In the genomic region with DNA sequence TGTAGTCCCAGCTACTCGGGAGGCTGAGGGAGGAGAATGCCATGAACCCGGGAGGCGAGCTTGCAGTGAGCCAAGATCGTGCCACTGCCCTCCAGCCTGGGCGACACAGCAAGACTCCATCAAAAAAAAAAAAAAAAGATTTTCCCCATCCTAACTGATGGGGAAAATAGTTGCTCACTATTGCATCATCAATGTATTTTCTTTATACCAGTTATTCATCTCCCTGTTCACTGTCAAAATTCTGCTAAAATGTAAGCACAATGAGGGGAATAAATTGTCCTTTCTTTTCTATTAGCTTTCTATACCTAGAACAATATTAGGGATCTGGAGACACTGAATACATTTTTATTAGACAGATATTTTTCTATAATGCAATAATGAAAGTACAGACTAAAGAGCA, we compare ENCODE assay signal across 30 cellular contexts.
"Had no signal": no experiment of that assay in that cellular context is flagged by ENCODE, and none has a peak within 500 bp of the region (broad histone marks: within the 10 kb centered on the region; RNA-seq: fewer than 3 reads in every experiment).

No MANE protein-coding gene starts in this region.

- H3K27me3 ChIP-seq: MG63, Peyer's patch, SJSA1 had no signal

- H3K9ac ChIP-seq: SK-N-SH had no signal

- ATAC-seq: PC-3 had no signal

- H3K9me3 ChIP-seq: MG63, Peyer's patch, SJSA1, SK-N-SH had no signal

- H3K27ac ChIP-seq: Peyer's patch, SJSA1 had no signal

- DNase-seq: Kasumi-1, MG63, NCI-H1048, NCI-H1092 treated with DMSO at 0.1 percent for 48 hours, NCI-H1105 treated with DMSO at 0.1 percent for 48 hours, NCI-H1417, NCI-H1436, NCI-H146, NCI-H1694, NCI-H187, NCI-H1930, NCI-H2029 treated with DMSO at 0.1 percent for 48 hours, NCI-H2081 treated with DMSO at 0.1 percent for 48 hours, NCI-H2107, NCI-H2171, NCI-H226, NCI-H446 treated with DMSO at 0.1 percent for 48 hours, NCI-H510A, NCI-H524, NCI-H526, NCI-H69, NCI-H748 treated with DMSO at 0.1 percent for 48 hours, NCI-H82, PC-3, Peyer's patch, Right ventricle myocardium superior, RPMI8226, SHP77 treated with DMSO at 0.1 percent for 48 hours, SK-N-SH had no signal

- H3K9me2 ChIP-seq: SK-N-SH had no signal

- H3K4me3 ChIP-seq: MG63, Peyer's patch, SJSA1 had no signal

- H3K36me3 ChIP-seq: MG63, Peyer's patch, SJSA1 had no signal

- H3K4me1 ChIP-seq: Peyer's patch, SJSA1 had no signal

- H3K4me2 ChIP-seq: SK-N-SH had no signal
